ENCODE assay signal across 8 cellular contexts in genomic region chr17:2087597-2088211, GRCh38. TPM values are rescaled to one million over a fixed set of nuclear protein-coding genes. Genes with fewer than 3 reads are reported as not detected.
DNase-seq lines count a peak whose midpoint lies in the region; ATAC-seq and TF ChIP-seq lines count a peak whose summit lies in the region.

No MANE protein-coding gene starts in this region.

- no peak overlapping the region for H3K27ac Mint-ChIP-seq in activated naive CD4-positive, alpha-beta T cell treated with anti-CD3 and anti-CD28 coated beads for 36 hours
- peak overlapping the region; percentile 92 for H3K27ac Mint-ChIP-seq in memory B cell

- H3K9me3 Mint-ChIP-seq in activated naive CD4-positive, alpha-beta T cell treated with anti-CD3 and anti-CD28 coated beads for 36 hours: no peaks in the 10 kb centered on the region
- H3K9me3 Mint-ChIP-seq in memory B cell: no peaks in the 10 kb centered on the region

- H3K9me3 ChIP-seq in tibial nerve: no peaks in the 10 kb centered on the region

- H3K4me1 Mint-ChIP-seq in activated naive CD4-positive, alpha-beta T cell treated with anti-CD3 and anti-CD28 coated beads for 36 hours (ENCODE audit: low read depth): peaks cover 60% of the 10 kb centered on the region
- peaks cover 59% of the 10 kb centered on the region for H3K4me1 Mint-ChIP-seq in memory B cell

- H3K27ac ChIP-seq in tibial nerve (peak overlapping the region in 3 of 4 donors; percentile 80 to 88 (median 86)), foreskin keratinocyte (no peak overlapping the region)

- H3K36me3 ChIP-seq in tibial nerve: peaks cover 0 to 6% (median 0%) of the 10 kb centered on the region in 3 donors

- TF ChIP-seq EP300 in tibial nerve (IDR thresholded peaks at IDR 0.05): peak in 1 of 2 donors; percentile 72

- no peak for TF ChIP-seq POLR2A in tibial nerve (IDR thresholded peaks at IDR 0.05)

- peak; percentile 99 for DNase-seq in MV-4-11 (lab: John Stamatoyannopoulos, UW)
- DNase-seq in activated naive CD4-positive, alpha-beta T cell treated with anti-CD3 and anti-CD28 coated beads for 36 hours: peak; percentile 71
- no peak for DNase-seq in memory B cell (ENCODE audit: low spot score in 2 of 2)
- no peak for DNase-seq in tibial nerve (ENCODE audit: low spot score in 2 of 2)
- no peak for DNase-seq in NCI-H187 treated with DMSO at 0.1 percent for 48 hours (lab: John Stamatoyannopoulos, UW)
- no peak for DNase-seq in foreskin keratinocyte
- DNase-seq in NCI-H2171 treated with DMSO at 0.1 percent for 48 hours (lab: John Stamatoyannopoulos, UW): no peak

- H3K27me3 ChIP-seq in tibial nerve: no peaks in the 10 kb centered on the region
- no peaks in the 10 kb centered on the region for H3K27me3 ChIP-seq in foreskin keratinocyte

- H3K4me3 Mint-ChIP-seq in activated naive CD4-positive, alpha-beta T cell treated with anti-CD3 and anti-CD28 coated beads for 36 hours: no peak overlapping the region
- H3K4me3 Mint-ChIP-seq in memory B cell: peak overlapping the region; percentile 73

- 44 to 52% methylated on average over 10 of the region's 10 CpGs for WGBS in tibial nerve, 2 donors

- intact Hi-C loops in activated naive CD4-positive, alpha-beta T cell treated with anti-CD3 and anti-CD28 coated beads for 36 hours (cut with micrococcal nuclease): loop anchor here (1.0 to 2.0 kb wide), 2 partner anchors 17 to 135 kb away; no protein-coding TSS in a partner anchor

- H3K27me3 Mint-ChIP-seq in activated naive CD4-positive, alpha-beta T cell treated with anti-CD3 and anti-CD28 coated beads for 36 hours (ENCODE audit: low read depth): no peaks in the 10 kb centered on the region
- H3K27me3 Mint-ChIP-seq in memory B cell: no peaks in the 10 kb centered on the region

- peaks cover 18% of the 10 kb centered on the region for H3K36me3 Mint-ChIP-seq in activated naive CD4-positive, alpha-beta T cell treated with anti-CD3 and anti-CD28 coated beads for 36 hours (ENCODE audit: low read depth)
- peaks cover 16% of the 10 kb centered on the region for H3K36me3 Mint-ChIP-seq in memory B cell

- no peak overlapping the region for H3K4me3 ChIP-seq in tibial nerve

- TF ChIP-seq CTCF in tibial nerve (IDR thresholded peaks at IDR 0.05): no peak
- no peak for TF ChIP-seq CTCF in foreskin keratinocyte (conservative IDR thresholded peaks at IDR 0.05)

- CTCF ChIA-PET in activated naive CD4-positive, alpha-beta T cell treated with anti-CD3 and anti-CD28 coated beads for 36 hours (lab: Charles Lee): interaction anchor here (0.6 to 3.1 kb wide), 7 partner anchors 12 to 166 kb away, joined by 3 to 18 read pairs (median 3); partner anchors contain the start of gene HIC1

- H3K4me1 ChIP-seq in tibial nerve (peaks cover 0 to 92% (median 70%) of the 10 kb centered on the region in 4 donors), foreskin keratinocyte (peaks cover 15% of the 10 kb centered on the region)

- peak; percentile 38 for ATAC-seq in GM21576 (IDR thresholded peaks at IDR 0.05; ENCODE audit: unreplicated experiment)
- peak; percentile 55 for ATAC-seq in memory B cell (ENCODE audit: low read depth)
- ATAC-seq in foreskin keratinocyte: no peak

RNA-seq across cellular contexts. Expression of gene HIC1, which starts 32.8 kb away (rescaled TPM):
- 10 to 100 TPM; 14.8 TPM for total RNA-seq in activated naive CD4-positive, alpha-beta T cell treated with anti-CD3 and anti-CD28 coated beads for 36 hours
- total RNA-seq in tibial nerve (10 to 100 TPM; 27.6 to 64.7 (median 50.0) TPM), foreskin keratinocyte (1.5 and 3.0 TPM in 2 replicates)
- polyA plus RNA-seq in foreskin keratinocyte: 0.99 and 2.4 TPM in 2 replicates

RNA-seq across cellular contexts. Expression of gene OVCA2, which starts 45.9 kb away (rescaled TPM):
- total RNA-seq in activated naive CD4-positive, alpha-beta T cell treated with anti-CD3 and anti-CD28 coated beads for 36 hours: 10 to 100 TPM; 22.7 to 24.7 TPM
- total RNA-seq in tibial nerve (10 to 100 TPM; 18.6 to 37.3 (median 35.0) TPM), foreskin keratinocyte (55.7 and 61.6 TPM in 2 replicates)
- polyA plus RNA-seq in foreskin keratinocyte: 71.6 and 74.4 TPM in 2 replicates

RNA-seq across cellular contexts. Expression of gene DPH1, which starts 57.8 kb away (rescaled TPM):
- total RNA-seq in activated naive CD4-positive, alpha-beta T cell treated with anti-CD3 and anti-CD28 coated beads for 36 hours: 10 to 100 TPM; 31.1 to 34.1 TPM
- total RNA-seq in tibial nerve (100 to 1,000 TPM in 1 of 4 donors, 10 to 100 TPM in 3; 56.3 to 137 (median 63.9) TPM), foreskin keratinocyte (23.3 and 24.0 TPM in 2 replicates)
- polyA plus RNA-seq in foreskin keratinocyte: 21.6 and 22.7 TPM in 2 replicates

Comparison
In these comparisons a context has a peak if more than half of its experiments do, and no peak if none do; other contexts are left out.
1. DNase-seq: peak in MV-4-11 (single experiment) and activated naive CD4-positive, alpha-beta T cell treated with anti-CD3 and anti-CD28 coated beads for 36 hours (single experiment); none in memory B cell (0 of 2), tibial nerve (0 of 2), NCI-H187 treated with DMSO at 0.1 percent for 48 hours (single experiment), foreskin keratinocyte (0 of 2) and NCI-H2171 treated with DMSO at 0.1 percent for 48 hours (single experiment).